ENCODE assay signal across 9 cellular contexts in genomic region chr9:128244443-128245226, GRCh38. TPM values are rescaled to one million over a fixed set of nuclear protein-coding genes. Genes with fewer than 3 reads are reported as not detected.
DNase-seq lines count a peak whose midpoint lies in the region; ATAC-seq and TF ChIP-seq lines count a peak whose summit lies in the region.
"Had no signal": no experiment of that assay in that cellular context is flagged by ENCODE, and none has a peak within 500 bp of the region (broad histone marks: within the 10 kb centered on the region; RNA-seq: fewer than 3 reads in every experiment).

No MANE protein-coding gene starts in this region.

- ATAC-seq in activated B cell treated with CpG ODN at 0.5 μM for 24 hours (ENCODE audit: low read depth) (peak; percentile 41), GM21447 (IDR thresholded peaks at IDR 0.05; ENCODE audit: unreplicated experiment) (no peak), HG02623 (IDR thresholded peaks at IDR 0.05; ENCODE audit: unreplicated experiment) (no peak)

- H3K27me3 Mint-ChIP-seq in activated B cell treated with CpG ODN at 0.5 μM for 24 hours, result peaks cover 23% of the 10 kb centered on the region

- peaks cover 13% of the 10 kb centered on the region for H3K4me1 Mint-ChIP-seq in activated B cell treated with CpG ODN at 0.5 μM for 24 hours

- no peak overlapping the region for H3K4me3 Mint-ChIP-seq in activated B cell treated with CpG ODN at 0.5 μM for 24 hours

- peak overlapping the region in 1 of 2 donors; percentile 6 for H3K9ac ChIP-seq in stomach smooth muscle (ENCODE audit: low read length in 2 of 2)

- POLR2A ChIA-PET in activated B cell treated with CpG ODN at 0.5 μM for 24 hours (lab: Charles Lee), result interaction anchor here (0.6 kb wide), 1 partner anchor 1216 kb away, joined by 4 read pairs; no protein-coding TSS in a partner anchor

- DNase-seq in HL-60 (ENCODE audit: low read depth in 1 of 2, low spot score in 1 of 2) (peak; percentile 89 to 97), activated B cell treated with CpG ODN at 0.5 μM for 24 hours (no peak), iPS-NIHi11 (ENCODE audit: low spot score) (peak; percentile 85), NCI-H1417 (lab: John Stamatoyannopoulos, UW) (no peak), NCI-H446 treated with DMSO at 0.1 percent for 48 hours (lab: John Stamatoyannopoulos, UW) (no peak)
- DNase-seq: GOT3 had no signal

- TF ChIP-seq CTCF in HL-60 (IDR thresholded peaks at IDR 0.05; ENCODE audit: insufficient read depth, low read length) (no peak), activated B cell treated with CpG ODN at 0.5 μM for 24 hours (IDR thresholded peaks at IDR 0.05) (no peak)

- H3K9me3 Mint-ChIP-seq in activated B cell treated with CpG ODN at 0.5 μM for 24 hours, result no peaks in the 10 kb centered on the region

- CTCF ChIA-PET in activated B cell treated with CpG ODN at 0.5 μM for 24 hours (lab: Charles Lee), result no interaction called here

- intact Hi-C loops in activated B cell treated with CpG ODN at 0.5 μM for 24 hours (cut with micrococcal nuclease), result no loop called here

- H3K4me1 ChIP-seq in stomach smooth muscle (ENCODE audit: control insufficient read depth, insufficient read depth, low read length), result peaks cover 10% of the 10 kb centered on the region

- no peaks in the 10 kb centered on the region for H3K27me3 ChIP-seq in HL-60 (ENCODE audit: insufficient read depth, poor library complexity, severe bottlenecking)
- H3K27me3 ChIP-seq in stomach smooth muscle (ENCODE audit: control insufficient read depth in 1 of 2, insufficient read depth in 2 of 2, low read length in 2 of 2), result peaks cover 2% of the 10 kb centered on the region in 2 donors

- no peaks in the 10 kb centered on the region for H3K36me3 ChIP-seq in stomach smooth muscle (ENCODE audit: control insufficient read depth in 2 of 2, insufficient read depth in 2 of 2, low read length in 2 of 2)

- H3K9me3 ChIP-seq in stomach smooth muscle (ENCODE audit: control insufficient read depth in 2 of 2, low read length in 2 of 2), result no peaks in the 10 kb centered on the region

- no peak overlapping the region for H3K27ac Mint-ChIP-seq in activated B cell treated with CpG ODN at 0.5 μM for 24 hours

- H3K27ac ChIP-seq in HL-60 (replicated peaks) (peak overlapping the region; percentile 95), stomach smooth muscle (ENCODE audit: low read length) (peak overlapping the region; percentile 37)

- H3K36me3 Mint-ChIP-seq in activated B cell treated with CpG ODN at 0.5 μM for 24 hours (ENCODE audit: low read depth), result no peaks in the 10 kb centered on the region

- peak overlapping the region; percentile 34 for H3K4me3 ChIP-seq in HL-60 (replicated peaks; ENCODE audit: insufficient read depth, low read length)
- H3K4me3 ChIP-seq in stomach smooth muscle (ENCODE audit: low read length in 2 of 2), result peak overlapping the region in 1 of 2 donors; percentile 63

RNA-seq across cellular contexts. Expression of gene GOLGA2, which starts 31.2 kb away (rescaled TPM):
- 46.0 and 53.5 TPM in 2 replicates for total RNA-seq in activated B cell treated with CpG ODN at 0.5 μM for 24 hours

RNA-seq across cellular contexts. Expression of gene SWI5, which starts 31.4 kb away (rescaled TPM):
- total RNA-seq in activated B cell treated with CpG ODN at 0.5 μM for 24 hours, result 7.2 and 10.4 TPM in 2 replicates

RNA-seq across cellular contexts. Expression of gene DNM1, which starts 41.5 kb away (rescaled TPM):
- total RNA-seq in activated B cell treated with CpG ODN at 0.5 μM for 24 hours, result 0.81 and 0.86 TPM in 2 replicates

RNA-seq across cellular contexts. Expression of gene CIZ1, which starts 53.3 kb away (rescaled TPM):
- total RNA-seq in activated B cell treated with CpG ODN at 0.5 μM for 24 hours, result 142 and 160 TPM in 2 replicates

Comparison
In these comparisons a context has a peak if more than half of its experiments do, and no peak if none do; other contexts are left out.
1. DNase-seq: peak in HL-60 (2 of 2) and iPS-NIHi11 (single experiment); none in activated B cell treated with CpG ODN at 0.5 μM for 24 hours (single experiment), NCI-H1417 (0 of 3) and NCI-H446 treated with DMSO at 0.1 percent for 48 hours (single experiment).